ENCODE assay signal across 1 cellular context in the genomic region with DNA sequence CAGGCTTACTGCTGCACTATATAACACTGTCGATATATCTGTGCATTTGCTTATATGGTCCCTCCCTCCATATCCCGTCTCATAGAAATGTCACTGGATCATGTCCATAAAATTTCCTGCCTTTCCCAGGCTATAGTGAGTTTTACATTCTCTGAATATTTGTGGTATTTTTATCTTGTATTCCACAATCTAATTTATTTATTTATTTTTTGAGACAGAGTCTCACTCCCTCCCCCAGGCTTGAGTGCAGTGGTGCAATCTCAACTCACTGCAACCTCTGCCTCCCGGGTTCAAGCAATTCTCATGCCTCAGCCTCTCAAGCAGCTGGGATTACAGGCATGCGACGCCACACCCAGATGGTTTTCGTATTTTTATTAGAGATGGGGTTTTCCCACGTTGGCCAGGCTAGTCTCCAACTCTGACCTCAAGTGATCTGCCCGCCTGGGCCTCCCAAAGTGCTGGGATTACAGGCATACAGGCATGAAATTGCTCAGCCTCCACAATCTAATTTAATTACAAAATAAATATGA.
TF ChIP-seq lines count a peak whose summit lies in the region.

No MANE protein-coding gene starts in this region.

TF ChIP-seq in K562, 482 proteins besides CTCF, POLR2A, EP300 and RAD21 (continued from another document):
- no peak for TF ChIP-seq CUX1 (CRISPR knock-in tag; IDR thresholded peaks at IDR 0.05)
- peak; percentile 53 for TF ChIP-seq EWSR1 (IDR thresholded peaks at IDR 0.05; ENCODE audit: borderline replicate concordance, low read depth, partially characterized antibody)
- TF ChIP-seq RBFOX2 (IDR thresholded peaks at IDR 0.05; ENCODE audit: low read depth, low read length), result no peak
- TF ChIP-seq, protein P1, sequence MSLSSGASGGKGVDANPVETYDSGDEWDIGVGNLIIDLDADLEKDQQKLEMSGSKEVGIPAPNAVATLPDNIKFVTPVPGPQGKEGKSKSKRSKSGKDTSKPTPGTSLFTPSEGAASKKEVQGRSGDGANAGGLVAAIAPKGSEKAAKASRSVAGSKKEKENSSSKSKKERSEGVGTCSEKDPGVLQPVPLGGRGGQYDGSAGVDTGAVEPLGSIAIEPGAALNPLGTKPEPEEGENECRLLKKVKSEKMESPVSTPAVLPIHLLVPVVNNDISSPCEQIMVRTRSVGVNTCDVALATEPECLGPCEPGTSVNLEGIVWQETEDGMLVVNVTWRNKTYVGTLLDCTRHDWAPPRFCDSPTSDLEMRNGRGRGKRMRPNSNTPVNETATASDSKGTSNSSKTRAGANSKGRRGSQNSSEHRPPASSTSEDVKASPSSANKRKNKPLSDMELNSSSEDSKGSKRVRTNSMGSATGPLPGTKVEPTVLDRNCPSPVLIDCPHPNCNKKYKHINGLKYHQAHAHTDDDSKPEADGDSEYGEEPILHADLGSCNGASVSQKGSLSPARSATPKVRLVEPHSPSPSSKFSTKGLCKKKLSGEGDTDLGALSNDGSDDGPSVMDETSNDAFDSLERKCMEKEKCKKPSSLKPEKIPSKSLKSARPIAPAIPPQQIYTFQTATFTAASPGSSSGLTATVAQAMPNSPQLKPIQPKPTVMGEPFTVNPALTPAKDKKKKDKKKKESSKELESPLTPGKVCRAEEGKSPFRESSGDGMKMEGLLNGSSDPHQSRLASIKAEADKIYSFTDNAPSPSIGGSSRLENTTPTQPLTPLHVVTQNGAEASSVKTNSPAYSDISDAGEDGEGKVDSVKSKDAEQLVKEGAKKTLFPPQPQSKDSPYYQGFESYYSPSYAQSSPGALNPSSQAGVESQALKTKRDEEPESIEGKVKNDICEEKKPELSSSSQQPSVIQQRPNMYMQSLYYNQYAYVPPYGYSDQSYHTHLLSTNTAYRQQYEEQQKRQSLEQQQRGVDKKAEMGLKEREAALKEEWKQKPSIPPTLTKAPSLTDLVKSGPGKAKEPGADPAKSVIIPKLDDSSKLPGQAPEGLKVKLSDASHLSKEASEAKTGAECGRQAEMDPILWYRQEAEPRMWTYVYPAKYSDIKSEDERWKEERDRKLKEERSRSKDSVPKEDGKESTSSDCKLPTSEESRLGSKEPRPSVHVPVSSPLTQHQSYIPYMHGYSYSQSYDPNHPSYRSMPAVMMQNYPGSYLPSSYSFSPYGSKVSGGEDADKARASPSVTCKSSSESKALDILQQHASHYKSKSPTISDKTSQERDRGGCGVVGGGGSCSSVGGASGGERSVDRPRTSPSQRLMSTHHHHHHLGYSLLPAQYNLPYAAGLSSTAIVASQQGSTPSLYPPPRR (CRISPR knock-in tag; IDR thresholded peaks at IDR 0.05; ENCODE audit: borderline replicate concordance), result no peak
- TF ChIP-seq SNRNP70 (optimal IDR thresholded peaks at IDR 0.05; ENCODE audit: low read depth, low read length), result no peak
- TF ChIP-seq, protein P2, sequence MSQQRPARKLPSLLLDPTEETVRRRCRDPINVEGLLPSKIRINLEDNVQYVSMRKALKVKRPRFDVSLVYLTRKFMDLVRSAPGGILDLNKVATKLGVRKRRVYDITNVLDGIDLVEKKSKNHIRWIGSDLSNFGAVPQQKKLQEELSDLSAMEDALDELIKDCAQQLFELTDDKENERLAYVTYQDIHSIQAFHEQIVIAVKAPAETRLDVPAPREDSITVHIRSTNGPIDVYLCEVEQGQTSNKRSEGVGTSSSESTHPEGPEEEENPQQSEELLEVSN (IDR thresholded peaks at IDR 0.05; ENCODE audit: borderline replicate concordance in 1 of 2, extremely low read depth in 1 of 2, insufficient read depth in 1 of 2, insufficient read length in 1 of 2, low read depth in 1 of 2, low read length in 1 of 2, poor library complexity in 1 of 2, severe bottlenecking in 1 of 2), result no peak
- no peak for TF ChIP-seq TEAD1 (CRISPR knock-in tag; IDR thresholded peaks at IDR 0.05)
- TF ChIP-seq ZNF561 (CRISPR knock-in tag; conservative IDR thresholded peaks at IDR 0.05), result no peak
- no peak for TF ChIP-seq TCF7L2 (IDR thresholded peaks at IDR 0.05; ENCODE audit: low read depth, low read length)
- TF ChIP-seq, protein P3, sequence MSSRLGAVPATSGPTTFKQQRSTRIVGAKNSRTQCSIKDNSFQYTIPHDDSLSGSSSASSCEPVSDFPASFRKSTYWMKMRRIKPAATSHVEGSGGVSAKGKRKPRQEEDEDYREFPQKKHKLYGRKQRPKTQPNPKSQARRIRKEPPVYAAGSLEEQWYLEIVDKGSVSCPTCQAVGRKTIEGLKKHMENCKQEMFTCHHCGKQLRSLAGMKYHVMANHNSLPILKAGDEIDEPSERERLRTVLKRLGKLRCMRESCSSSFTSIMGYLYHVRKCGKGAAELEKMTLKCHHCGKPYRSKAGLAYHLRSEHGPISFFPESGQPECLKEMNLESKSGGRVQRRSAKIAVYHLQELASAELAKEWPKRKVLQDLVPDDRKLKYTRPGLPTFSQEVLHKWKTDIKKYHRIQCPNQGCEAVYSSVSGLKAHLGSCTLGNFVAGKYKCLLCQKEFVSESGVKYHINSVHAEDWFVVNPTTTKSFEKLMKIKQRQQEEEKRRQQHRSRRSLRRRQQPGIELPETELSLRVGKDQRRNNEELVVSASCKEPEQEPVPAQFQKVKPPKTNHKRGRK (tag; IDR thresholded peaks at IDR 0.05), result no peak
- no peak for TF ChIP-seq NR4A1 (CRISPR knock-in tag; IDR thresholded peaks at IDR 0.05)
- TF ChIP-seq NR4A1 (tag; IDR thresholded peaks at IDR 0.05), result no peak
- no peak for TF ChIP-seq SETDB1 (IDR thresholded peaks at IDR 0.05; ENCODE audit: low read length)
- TF ChIP-seq, protein P4, sequence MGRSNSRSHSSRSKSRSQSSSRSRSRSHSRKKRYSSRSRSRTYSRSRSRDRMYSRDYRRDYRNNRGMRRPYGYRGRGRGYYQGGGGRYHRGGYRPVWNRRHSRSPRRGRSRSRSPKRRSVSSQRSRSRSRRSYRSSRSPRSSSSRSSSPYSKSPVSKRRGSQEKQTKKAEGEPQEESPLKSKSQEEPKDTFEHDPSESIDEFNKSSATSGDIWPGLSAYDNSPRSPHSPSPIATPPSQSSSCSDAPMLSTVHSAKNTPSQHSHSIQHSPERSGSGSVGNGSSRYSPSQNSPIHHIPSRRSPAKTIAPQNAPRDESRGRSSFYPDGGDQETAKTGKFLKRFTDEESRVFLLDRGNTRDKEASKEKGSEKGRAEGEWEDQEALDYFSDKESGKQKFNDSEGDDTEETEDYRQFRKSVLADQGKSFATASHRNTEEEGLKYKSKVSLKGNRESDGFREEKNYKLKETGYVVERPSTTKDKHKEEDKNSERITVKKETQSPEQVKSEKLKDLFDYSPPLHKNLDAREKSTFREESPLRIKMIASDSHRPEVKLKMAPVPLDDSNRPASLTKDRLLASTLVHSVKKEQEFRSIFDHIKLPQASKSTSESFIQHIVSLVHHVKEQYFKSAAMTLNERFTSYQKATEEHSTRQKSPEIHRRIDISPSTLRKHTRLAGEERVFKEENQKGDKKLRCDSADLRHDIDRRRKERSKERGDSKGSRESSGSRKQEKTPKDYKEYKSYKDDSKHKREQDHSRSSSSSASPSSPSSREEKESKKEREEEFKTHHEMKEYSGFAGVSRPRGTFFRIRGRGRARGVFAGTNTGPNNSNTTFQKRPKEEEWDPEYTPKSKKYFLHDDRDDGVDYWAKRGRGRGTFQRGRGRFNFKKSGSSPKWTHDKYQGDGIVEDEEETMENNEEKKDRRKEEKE (IDR thresholded peaks at IDR 0.05; ENCODE audit: borderline replicate concordance in 1 of 2, control insufficient read depth in 1 of 2, low read depth in 2 of 2, low read length in 1 of 2), result 0 out of 4 replicates have a peak, but pooled peaks of 1 of the 2 experiments have one; percentile 4
- TF ChIP-seq, protein P5, sequence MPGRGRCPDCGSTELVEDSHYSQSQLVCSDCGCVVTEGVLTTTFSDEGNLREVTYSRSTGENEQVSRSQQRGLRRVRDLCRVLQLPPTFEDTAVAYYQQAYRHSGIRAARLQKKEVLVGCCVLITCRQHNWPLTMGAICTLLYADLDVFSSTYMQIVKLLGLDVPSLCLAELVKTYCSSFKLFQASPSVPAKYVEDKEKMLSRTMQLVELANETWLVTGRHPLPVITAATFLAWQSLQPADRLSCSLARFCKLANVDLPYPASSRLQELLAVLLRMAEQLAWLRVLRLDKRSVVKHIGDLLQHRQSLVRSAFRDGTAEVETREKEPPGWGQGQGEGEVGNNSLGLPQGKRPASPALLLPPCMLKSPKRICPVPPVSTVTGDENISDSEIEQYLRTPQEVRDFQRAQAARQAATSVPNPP (IDR thresholded peaks at IDR 0.05; ENCODE audit: borderline replicate concordance, insufficient read depth, insufficient read length), result no peak
- no peak for TF ChIP-seq CBFA2T3 (IDR thresholded peaks at IDR 0.05)
- no peak for TF ChIP-seq NFYB (IDR thresholded peaks at IDR 0.05; ENCODE audit: extremely low read depth, insufficient read length)
- no peak for TF ChIP-seq DACH1 (IDR thresholded peaks at IDR 0.05; ENCODE audit: partially characterized antibody)
- TF ChIP-seq JUNB (CRISPR knock-in tag; conservative IDR thresholded peaks at IDR 0.05), result no peak
- TF ChIP-seq SAP30 (IDR thresholded peaks at IDR 0.05; ENCODE audit: borderline replicate concordance, insufficient read depth, low read depth, low read length, poor library complexity, severe bottlenecking), result no peak
- TF ChIP-seq, protein P6, sequence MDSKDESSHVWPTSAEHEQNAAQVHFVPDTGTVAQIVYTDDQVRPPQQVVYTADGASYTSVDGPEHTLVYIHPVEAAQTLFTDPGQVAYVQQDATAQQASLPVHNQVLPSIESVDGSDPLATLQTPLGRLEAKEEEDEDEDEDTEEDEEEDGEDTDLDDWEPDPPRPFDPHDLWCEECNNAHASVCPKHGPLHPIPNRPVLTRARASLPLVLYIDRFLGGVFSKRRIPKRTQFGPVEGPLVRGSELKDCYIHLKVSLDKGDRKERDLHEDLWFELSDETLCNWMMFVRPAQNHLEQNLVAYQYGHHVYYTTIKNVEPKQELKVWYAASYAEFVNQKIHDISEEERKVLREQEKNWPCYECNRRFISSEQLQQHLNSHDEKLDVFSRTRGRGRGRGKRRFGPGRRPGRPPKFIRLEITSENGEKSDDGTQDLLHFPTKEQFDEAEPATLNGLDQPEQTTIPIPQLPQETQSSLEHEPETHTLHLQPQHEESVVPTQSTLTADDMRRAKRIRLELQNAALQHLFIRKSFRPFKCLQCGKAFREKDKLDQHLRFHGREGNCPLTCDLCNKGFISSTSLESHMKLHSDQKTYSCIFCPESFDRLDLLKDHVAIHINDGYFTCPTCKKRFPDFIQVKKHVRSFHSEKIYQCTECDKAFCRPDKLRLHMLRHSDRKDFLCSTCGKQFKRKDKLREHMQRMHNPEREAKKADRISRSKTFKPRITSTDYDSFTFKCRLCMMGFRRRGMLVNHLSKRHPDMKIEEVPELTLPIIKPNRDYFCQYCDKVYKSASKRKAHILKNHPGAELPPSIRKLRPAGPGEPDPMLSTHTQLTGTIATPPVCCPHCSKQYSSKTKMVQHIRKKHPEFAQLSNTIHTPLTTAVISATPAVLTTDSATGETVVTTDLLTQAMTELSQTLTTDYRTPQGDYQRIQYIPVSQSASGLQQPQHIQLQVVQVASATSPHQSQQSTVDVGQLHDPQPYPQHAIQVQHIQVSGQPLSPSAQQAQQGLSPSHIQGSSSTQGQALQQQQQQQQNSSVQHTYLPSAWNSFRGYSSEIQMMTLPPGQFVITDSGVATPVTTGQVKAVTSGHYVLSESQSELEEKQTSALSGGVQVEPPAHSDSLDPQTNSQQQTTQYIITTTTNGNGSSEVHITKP (IDR thresholded peaks at IDR 0.05; ENCODE audit: partially characterized antibody), result no peak
